In genomic region chr1:207827488-207827830, GRCh38 we compare ENCODE assay signal across 12 cellular contexts.
DNase-seq lines count a peak whose midpoint lies in the region; ATAC-seq and TF ChIP-seq lines count a peak whose summit lies in the region.
"Had no signal": no experiment of that assay in that cellular context is flagged by ENCODE, and none has a peak within 500 bp of the region (broad histone marks: within the 10 kb centered on the region; RNA-seq: fewer than 3 reads in every experiment).

No MANE protein-coding gene starts in this region.

- WGBS in prostate gland, result 89% methylated on average over 2 of the region's 2 CpGs

- H2AFZ ChIP-seq in OCI-LY3 (ENCODE audit: low read depth, low read length), result no peak overlapping the region
- H2AFZ ChIP-seq: neural progenitor cell had no signal

- peaks cover 0 to 8% (median 0%) of the 10 kb centered on the region in 11 experiments; a peak in 2 of 22 replicates for H4K20me1 ChIP-seq in BLaER1 treated with 17β-estradiol and CSF1 and Interleukin-3, amounts not matched to agents 10 nM and 100 nM
- H4K20me1 ChIP-seq in OCI-LY3 (ENCODE audit: insufficient read depth, low read length), result no peaks in the 10 kb centered on the region

- H3K79me2 ChIP-seq in OCI-LY3 (ENCODE audit: low read length), result peaks cover 69% of the 10 kb centered on the region

- intact Hi-C loops in prostate gland (cut with DNase I), result loop anchor here (5.0 kb wide), 2 partner anchors 135 to 415 kb away; partner anchors contain the start of gene PLXNA2

- H3K4me1 ChIP-seq in BLaER1 treated with 17β-estradiol and CSF1 and Interleukin-3, amounts not matched to agents 10 nM and 100 nM, result peaks cover 59 to 81% (median 71%) of the 10 kb centered on the region in 10 experiments
- peaks cover 83% of the 10 kb centered on the region for H3K4me1 ChIP-seq in OCI-LY3 (ENCODE audit: low read length)
- H3K4me1 ChIP-seq in prostate gland (replicated peaks), result peaks cover 37% of the 10 kb centered on the region
- H3K4me1 ChIP-seq: neural progenitor cell had no signal

- TF ChIP-seq CTCF in OCI-LY3 (IDR thresholded peaks at IDR 0.05; ENCODE audit: low read depth, low read length) (no peak), prostate gland (IDR thresholded peaks at IDR 0.05) (no peak)

- H3K36me3 ChIP-seq in BLaER1 treated with 17β-estradiol and CSF1 and Interleukin-3, amounts not matched to agents 10 nM and 100 nM, result no peaks in the 10 kb centered on the region
- peaks cover under 1% of the 10 kb centered on the region for H3K36me3 ChIP-seq in OCI-LY3 (replicated peaks; ENCODE audit: low read depth, low read length)
- H3K36me3 ChIP-seq in prostate gland, result no peaks in the 10 kb centered on the region
- H3K36me3 ChIP-seq: neural progenitor cell had no signal

- H3K4me3 ChIP-seq in BLaER1 treated with 17β-estradiol and CSF1 and Interleukin-3, amounts not matched to agents 10 nM and 100 nM, result no peak overlapping the region
- H3K4me3 ChIP-seq in OCI-LY3 (ENCODE audit: low read length), result peak overlapping the region; percentile 71; the same call in 1 of the 2 replicates
- H3K4me3 ChIP-seq in prostate gland, result no peak overlapping the region
- H3K4me3 ChIP-seq: neural progenitor cell had no signal

- no peak for TF ChIP-seq POLR2A in prostate gland (IDR thresholded peaks at IDR 0.05)
- no peak for TF ChIP-seq POLR2A in erythroblast (IDR thresholded peaks at IDR 0.05; ENCODE audit: low read length)

- peak overlapping the region in 4 of 11 experiments; percentile 81 to 88 (median 82); a peak in 3 of 22 replicates for H3K9ac ChIP-seq in BLaER1 treated with 17β-estradiol and CSF1 and Interleukin-3, amounts not matched to agents 10 nM and 100 nM
- H3K9ac ChIP-seq in OCI-LY3 (ENCODE audit: low read length), result peak overlapping the region; percentile 84
- H3K9ac ChIP-seq: neural progenitor cell had no signal

- H3K9me3 ChIP-seq in BLaER1 treated with 17β-estradiol and CSF1 and Interleukin-3, amounts not matched to agents 10 nM and 100 nM (replicated peaks in 1 of 11), result no peaks in the 10 kb centered on the region
- no peaks in the 10 kb centered on the region for H3K9me3 ChIP-seq in OCI-LY3 (ENCODE audit: insufficient read depth, low read length)
- H3K9me3 ChIP-seq in prostate gland, result no peaks in the 10 kb centered on the region

- H3K4me2 ChIP-seq in BLaER1 treated with 17β-estradiol and CSF1 and Interleukin-3, amounts not matched to agents 10 nM and 100 nM, result peak overlapping the region in 7 of 11 experiments; percentile 79 to 96 (median 92); a peak in 15 of 22 replicates
- H3K4me2 ChIP-seq in OCI-LY3 (ENCODE audit: low read length), result peak overlapping the region; percentile 91
- H3K4me2 ChIP-seq: neural progenitor cell had no signal

- H3K27ac ChIP-seq in BLaER1 treated with 17β-estradiol and CSF1 and Interleukin-3, amounts not matched to agents 10 nM and 100 nM, result peak overlapping the region in 7 of 11 experiments; percentile 85 to 97 (median 90); a peak in 10 of 22 replicates
- H3K27ac ChIP-seq in OCI-LY3 (ENCODE audit: low read length), result peak overlapping the region; percentile 96
- H3K27ac ChIP-seq in epithelial cell of prostate, result peak overlapping the region; percentile 82
- H3K27ac ChIP-seq in prostate gland, result peak overlapping the region; percentile 99
- H3K27ac ChIP-seq: neural progenitor cell had no signal

- DNase-seq in epithelial cell of prostate (ENCODE audit: low read depth, low spot score) (no peak), prostate gland (ENCODE audit: low spot score) (no peak), CD1c-positive myeloid dendritic cell (ENCODE audit: extremely low spot score) (no peak), erythroblast (lab: John Stamatoyannopoulos, UW) (no peak)
- DNase-seq in activated CD4-positive, CD25-positive, alpha-beta regulatory T cell (lab: John Stamatoyannopoulos, UW), result no peak
- DNase-seq: activated T-cell treated with anti-CD3 and anti-CD28 coated beads for 4 hours, DMS79 treated with DMSO at 0.1 percent for 48 hours, NCI-H446 had no signal

- no peak for ATAC-seq in GM21390 (IDR thresholded peaks at IDR 0.05; ENCODE audit: unreplicated experiment)

- no peaks in the 10 kb centered on the region for H3K27me3 ChIP-seq in BLaER1 treated with 17β-estradiol and CSF1 and Interleukin-3, amounts not matched to agents 10 nM and 100 nM
- H3K27me3 ChIP-seq in OCI-LY3 (ENCODE audit: low read depth, low read length) (no peaks in the 10 kb centered on the region), prostate gland (replicated peaks; ENCODE audit: insufficient read depth) (no peaks in the 10 kb centered on the region)
- H3K27me3 ChIP-seq: neural progenitor cell had no signal
